In genomic region chrX:74550295-74550802, GRCh38 we compare ENCODE assay signal across 8 cellular contexts.
DNase-seq lines count a peak whose midpoint lies in the region; ATAC-seq, FAIRE-seq and TF ChIP-seq lines count a peak whose summit lies in the region.

No MANE protein-coding gene starts in this region.

- no peak overlapping the region for H3K27ac Mint-ChIP-seq in activated naive CD8-positive, alpha-beta T cell

- peak; percentile 60 for FAIRE-seq in GM12892 (lab: Jason Lieb, UNC)

- H3K27me3 Mint-ChIP-seq in activated naive CD8-positive, alpha-beta T cell, result no peaks in the 10 kb centered on the region

- intact Hi-C loops in cardiac septum (cut with DNase I), result loop anchor here (1.0 kb wide), 1 partner anchor 167 kb away; no protein-coding TSS in a partner anchor

- no peak for TF ChIP-seq POLR2A in GM12892 (IDR thresholded peaks at IDR 0.05; ENCODE audit: low read depth, low read length)

- H3K36me3 ChIP-seq in rectal smooth muscle tissue (ENCODE audit: control insufficient read depth, insufficient read depth, low read length), result no peaks in the 10 kb centered on the region

- H3K27me3 ChIP-seq in rectal smooth muscle tissue (ENCODE audit: control insufficient read depth, insufficient read depth, low read length), result no peaks in the 10 kb centered on the region

- DNase-seq in GM12892 (ENCODE audit: insufficient read length) (no peak), NCI-H1436 treated with DMSO at 0.1 percent for 48 hours (lab: John Stamatoyannopoulos, UW) (peak; percentile 56), SW 1271 (lab: John Stamatoyannopoulos, UW) (peak; percentile 1 to 40), cardiac septum (ENCODE audit: low spot score) (peak; percentile 92), 8988T (no peak)

- peak overlapping the region; percentile 12 for H3K27ac ChIP-seq in rectal smooth muscle tissue (ENCODE audit: low read depth, low read length)

- ATAC-seq in HG02840 (IDR thresholded peaks at IDR 0.05; ENCODE audit: low FRiP score, unreplicated experiment), result peak; percentile 70

- no peak overlapping the region for H3K9ac ChIP-seq in rectal smooth muscle tissue (ENCODE audit: low read length)

- peaks cover 4% of the 10 kb centered on the region for H3K4me1 Mint-ChIP-seq in activated naive CD8-positive, alpha-beta T cell (ENCODE audit: low read depth)

- peak overlapping the region; percentile 37 for H3K4me3 Mint-ChIP-seq in activated naive CD8-positive, alpha-beta T cell

- H3K9me3 Mint-ChIP-seq in activated naive CD8-positive, alpha-beta T cell (ENCODE audit: low read depth), result no peaks in the 10 kb centered on the region

- no peaks in the 10 kb centered on the region for H3K36me3 Mint-ChIP-seq in activated naive CD8-positive, alpha-beta T cell

- peak overlapping the region; percentile 26 for H3K4me3 ChIP-seq in rectal smooth muscle tissue (ENCODE audit: low read length)

- no peaks in the 10 kb centered on the region for H3K4me1 ChIP-seq in rectal smooth muscle tissue (ENCODE audit: control insufficient read depth, insufficient read depth, low read length)

Comparison
In these comparisons a context has a peak if more than half of its experiments do, and no peak if none do; other contexts are left out.
1. DNase-seq: peak in NCI-H1436 treated with DMSO at 0.1 percent for 48 hours (single experiment), SW 1271 (2 of 2) and cardiac septum (single experiment); none in GM12892 (single experiment) and 8988T (single experiment).